Comparison of ENCODE assay signal across 9 cellular contexts in genomic region chr3:125990253-125990970, GRCh38. TPM values are rescaled to one million over a fixed set of nuclear protein-coding genes. Genes with fewer than 3 reads are reported as not detected.
DNase-seq lines count a peak whose midpoint lies in the region; ATAC-seq, FAIRE-seq and TF ChIP-seq lines count a peak whose summit lies in the region.
"Had no signal": no experiment of that assay in that cellular context is flagged by ENCODE, and none has a peak within 500 bp of the region (broad histone marks: within the 10 kb centered on the region; RNA-seq: fewer than 3 reads in every experiment).

No MANE protein-coding gene starts in this region.

- POLR2A ChIA-PET in Caco-2 (lab: Charles Lee) (no interaction called here), GM12878 (lab: Charles Lee) (no interaction called here)

- BruUV-seq in Caco-2 (replicated peaks; lab: Mats Ljungman, UMichigan) (no TSS peak), GM12878 (replicated peaks; lab: Mats Ljungman, UMichigan) (no TSS peak)

- no peaks in the 10 kb centered on the region for H3K4me1 ChIP-seq in Caco-2
- no peaks in the 10 kb centered on the region for H3K4me1 ChIP-seq in GM12878 (ENCODE audit: control insufficient read depth, insufficient read depth, low read length)
- peaks cover 7 to 8% of the 10 kb centered on the region in 2 donors for H3K4me1 ChIP-seq in gastrocnemius medialis

- RAD21 ChIA-PET in GM12878 (lab: Charles Lee; ENCODE audit: unreplicated experiment) = no interaction called here

- intact Hi-C loops in Caco-2 (cut with micrococcal nuclease; ENCODE audit: unreplicated experiment) = loop anchor here (1.0 kb wide), 1 partner anchor 94 kb away; the partner anchor contains the start of gene SLC41A3
- intact Hi-C loops in GM12878 (cut with micrococcal nuclease; ENCODE audit: unreplicated experiment) = no loop called here
- intact Hi-C loops in gastrocnemius medialis (cut with DNase I; ENCODE audit: low total_unique reads) = loop anchor here (10.0 kb wide), 1 partner anchor 94 kb away; the partner anchor contains the start of gene SLC41A3

- H3K79me2 ChIP-seq in GM12878 (ENCODE audit: control insufficient read depth, insufficient read depth, low read length) = no peaks in the 10 kb centered on the region

- peak overlapping the region; percentile 97 for H3K4me3 Mint-ChIP-seq in Caco-2 (ENCODE audit: unreplicated experiment)
- H3K4me3 Mint-ChIP-seq in T-helper 2 cell treated with Interferon-gamma antibody and Interleukin-4, amounts not matched to agents 5 μg/mL and 100 μg/mL, for 36 hours = peak overlapping the region; percentile 99

- 4% methylated on average over 37 of the region's 52 CpGs for WGBS in GM12878 (ENCODE audit: insufficient coverage, insufficient replicate concordance, low lambda C conversion rate, missing lambda C conversion rate)

- H4K20me1 ChIP-seq in GM12878 (ENCODE audit: control insufficient read depth, insufficient read depth) = no peaks in the 10 kb centered on the region

- ATAC-seq in GM21825 (IDR thresholded peaks at IDR 0.05; ENCODE audit: unreplicated experiment) = peak; percentile 95
- ATAC-seq in GM12878 = peak; percentile 99
- ATAC-seq in gastrocnemius medialis = peak; percentile 97 to 99

- H3K4me3 ChIP-seq in Caco-2 (ENCODE audit: low read depth, low read length) (peak overlapping the region; percentile 66), GM12878 (peak overlapping the region; percentile 78), gastrocnemius medialis (peak overlapping the region; percentile 67 to 83 (median 74))

- peak; percentile 72 for TF ChIP-seq POLR2A in GM12878 (IDR thresholded peaks at IDR 0.05; ENCODE audit: low read depth, low read length)
- TF ChIP-seq POLR2A in gastrocnemius medialis (IDR thresholded peaks at IDR 0.05) = peak; percentile 55 to 56

- peaks cover 7% of the 10 kb centered on the region for H3K36me3 Mint-ChIP-seq in Caco-2 (ENCODE audit: insufficient read depth, unreplicated experiment)
- H3K36me3 Mint-ChIP-seq in T-helper 2 cell treated with Interferon-gamma antibody and Interleukin-4, amounts not matched to agents 5 μg/mL and 100 μg/mL, for 36 hours (ENCODE audit: low read depth) = no peaks in the 10 kb centered on the region

- H3K9me3 Mint-ChIP-seq in Caco-2 (ENCODE audit: unreplicated experiment) = no peaks in the 10 kb centered on the region
- no peaks in the 10 kb centered on the region for H3K9me3 Mint-ChIP-seq in T-helper 2 cell treated with Interferon-gamma antibody and Interleukin-4, amounts not matched to agents 5 μg/mL and 100 μg/mL, for 36 hours

- peak overlapping the region; percentile 84 for H2AFZ ChIP-seq in GM12878 (ENCODE audit: control insufficient read depth, low read depth, low read length)

- H3K36me3 ChIP-seq in Caco-2 (ENCODE audit: control insufficient read depth, insufficient read depth, low read length) (no peaks in the 10 kb centered on the region), GM12878 (ENCODE audit: control insufficient read depth in 2 of 2, insufficient read depth in 2 of 2, low read length in 1 of 2) (no peaks in the 10 kb centered on the region), gastrocnemius medialis (no peaks in the 10 kb centered on the region)

- no peak for FAIRE-seq in GM12878 (lab: Jason Lieb, UNC)

- H3K4me1 Mint-ChIP-seq in Caco-2 (ENCODE audit: low read depth, unreplicated experiment) = no peaks in the 10 kb centered on the region
- peaks cover 5% of the 10 kb centered on the region for H3K4me1 Mint-ChIP-seq in T-helper 2 cell treated with Interferon-gamma antibody and Interleukin-4, amounts not matched to agents 5 μg/mL and 100 μg/mL, for 36 hours (ENCODE audit: low read depth)

- DNase-seq in Caco-2 = peak; percentile 86 to 93
- peak; percentile 65 for DNase-seq in MV-4-11 (lab: John Stamatoyannopoulos, UW)
- DNase-seq in T-helper 2 cell treated with Interferon-gamma antibody and Interleukin-4, amounts not matched to agents 5 μg/mL and 100 μg/mL, for 36 hours (ENCODE audit: low spot score) = peak; percentile 68
- DNase-seq in GM12878 (ENCODE audit: low read depth, low spot score) = peak; percentile 4
- DNase-seq in iPS DF 19.7 (ENCODE audit: low read depth, low spot score) = peak; percentile 85
- DNase-seq in gastrocnemius medialis = peak; percentile 81 to 87
- no peak for DNase-seq in LoVo (ENCODE audit: low spot score)

- H3K9me3 ChIP-seq in Caco-2 = no peaks in the 10 kb centered on the region
- H3K9me3 ChIP-seq in GM12878 (replicated peaks; ENCODE audit: control insufficient read depth, insufficient read depth, low read length) = no peaks in the 10 kb centered on the region
- no peaks in the 10 kb centered on the region for H3K9me3 ChIP-seq in gastrocnemius medialis

- TF ChIP-seq CTCF in Caco-2 (IDR thresholded peaks at IDR 0.05; ENCODE audit: insufficient read depth in 1 of 2, low read depth in 1 of 2, low read length in 1 of 2, severe bottlenecking in 1 of 2, unreplicated experiment in 1 of 2) (no peak), GM12878 (IDR thresholded peaks at IDR 0.05 in 2 of 3, conservative IDR thresholded peaks at IDR 0.05 in 1 of 3; ENCODE audit: control insufficient read depth in 2 of 3, extremely low read depth in 1 of 3, insufficient read depth in 1 of 3, low read depth in 3 of 3, low read length in 3 of 3) (no peak), gastrocnemius medialis (IDR thresholded peaks at IDR 0.05 in 4 of 5, conservative IDR thresholded peaks at IDR 0.05 in 1 of 5) (no peak)

- CTCF ChIA-PET in Caco-2 (lab: Charles Lee) = no interaction called here
- CTCF ChIA-PET in GM12878 (lab: Yijun Ruan, JAX) = no interaction called here

- peaks cover 11% of the 10 kb centered on the region for H3K27me3 Mint-ChIP-seq in Caco-2 (ENCODE audit: insufficient read depth, unreplicated experiment)
- H3K27me3 Mint-ChIP-seq in T-helper 2 cell treated with Interferon-gamma antibody and Interleukin-4, amounts not matched to agents 5 μg/mL and 100 μg/mL, for 36 hours (ENCODE audit: low read depth) = peaks cover 13% of the 10 kb centered on the region

- H3K4me2 ChIP-seq in GM12878 (ENCODE audit: control insufficient read depth, insufficient read depth) = peak overlapping the region; percentile 90

- in situ Hi-C loops in GM12878 (cut with MboI) = no loop called here
- in situ Hi-C loops in gastrocnemius medialis (cut with MboI; ENCODE audit: low sequenced_read_pairs in 4 of 4) = no loop called here

- SMC1A ChIA-PET in GM12878 (lab: Charles Lee; ENCODE audit: uncharacterized antibody, unreplicated experiment) = interaction anchor here (1.2 kb wide), 1 partner anchor 14 kb away, joined by 3 read pairs; no protein-coding TSS in a partner anchor

- H3K27ac Mint-ChIP-seq in Caco-2 (ENCODE audit: unreplicated experiment) = peak overlapping the region; percentile 92
- H3K27ac Mint-ChIP-seq in T-helper 2 cell treated with Interferon-gamma antibody and Interleukin-4, amounts not matched to agents 5 μg/mL and 100 μg/mL, for 36 hours = peak overlapping the region; percentile 98

- TF ChIP-seq EP300 in GM12878 (IDR thresholded peaks at IDR 0.05; ENCODE audit: borderline replicate concordance in 1 of 2, control insufficient read depth in 1 of 2, low read depth in 2 of 2, low read length in 2 of 2) = no peak

- TF ChIP-seq RAD21 in GM12878 (IDR thresholded peaks at IDR 0.05; ENCODE audit: insufficient read depth, low read depth, low read length) = no peak

- H3K9ac ChIP-seq in GM12878 (ENCODE audit: control insufficient read depth, insufficient read depth, low read length) = peak overlapping the region; percentile 72

- H3K27ac ChIP-seq in GM12878 (ENCODE audit: control insufficient read depth, insufficient read depth) (peak overlapping the region; percentile 42; the same call in 1 of the 2 replicates), gastrocnemius medialis (peak overlapping the region; percentile 81 to 88 (median 84))

- H3K27me3 ChIP-seq in Caco-2 (replicated peaks; ENCODE audit: control insufficient read depth, insufficient read depth, low read length) = no peaks in the 10 kb centered on the region
- H3K27me3 ChIP-seq in GM12878 (replicated peaks in 1 of 2; ENCODE audit: control insufficient read depth in 2 of 2, insufficient read depth in 2 of 2, low read length in 1 of 2) = no peaks in the 10 kb centered on the region
- H3K27me3 ChIP-seq in gastrocnemius medialis = no peaks in the 10 kb centered on the region

TF ChIP-seq in GM12878, 131 proteins besides CTCF, POLR2A, EP300 and RAD21 (continues in another document):
- 0 out of 2 replicates have a peak, but pooled peaks have one; percentile 31 for TF ChIP-seq POLR2AphosphoS2 (IDR thresholded peaks at IDR 0.05; ENCODE audit: low read depth, low read length)

RNA-seq across cellular contexts. Expression of gene ROPN1B, which starts 21.4 kb away (rescaled TPM):
- total RNA-seq in Caco-2 (2022) = 0.30 TPM in 1 of 2 replicates, not detected in the other
- not detected in 2 replicates for total RNA-seq in GM12878 (2013; cell fraction: nucleolus; rRNA removed)
- total RNA-seq in GM12878 (2014; rRNA removed) = not detected in 2 replicates
- not detected in 2 replicates for total RNA-seq in GM12878 (2014; rRNA removed; fragmentation: Illumina TruSeq; extraction: Trizol)
- total RNA-seq in GM12878 (2021) = not detected in 2 replicates
- not detected for polyA plus RNA-seq in GM12878 (2011; ENCODE audit: low read depth)
- polyA plus RNA-seq in GM12878 (2011; rRNA removed) = not detected in 2 replicates
- polyA plus RNA-seq in GM12878 (2011; cell fraction: cytosol; rRNA removed) = not detected in 2 replicates
- polyA plus RNA-seq in GM12878 (2011; cell fraction: nucleus; rRNA removed) = not detected in 2 replicates
- polyA plus RNA-seq in GM12878 (2012) = not detected in 2 replicates
- polyA plus RNA-seq in GM12878 (2014; fragmentation: Illumina TruSeq; extraction: Trizol) = not detected in 2 replicates
- not detected for polyA plus RNA-seq in GM12878 (2014; fragmentation: Nextera tagmentation; extraction: Ambion mirVana)
- polyA plus RNA-seq in GM12878 (2014; rRNA removed) = not detected in 2 replicates
- not detected for polyA plus RNA-seq in GM12878 (2016; fragmentation: Nextera tagmentation; extraction: Ambion mirVana)
- not detected in 2 replicates for polyA minus RNA-seq in GM12878 (2011; rRNA and poly(A)+ RNA removed)
- not detected in 2 replicates for polyA minus RNA-seq in GM12878 (2011; cell fraction: cytosol; rRNA and poly(A)+ RNA removed)
- polyA minus RNA-seq in GM12878 (2011; cell fraction: nucleus; rRNA and poly(A)+ RNA removed) = not detected in 2 replicates
- 1 to 10 TPM in 1 of 4 donors, under 1 TPM in 1, not detected in 2; 0.66 to 1.3 TPM for total RNA-seq in gastrocnemius medialis
- total RNA-seq: T-helper 1 cell treated with Interleukin-12 subunit alpha and Interleukin-12 subunit beta and Interleukin-4 antibody, amounts not matched to agents 30 ng/mL and 1 ng/mL, for 36 hours had no signal
